1 cellular context compared by ENCODE assay signal in the genomic region with DNA sequence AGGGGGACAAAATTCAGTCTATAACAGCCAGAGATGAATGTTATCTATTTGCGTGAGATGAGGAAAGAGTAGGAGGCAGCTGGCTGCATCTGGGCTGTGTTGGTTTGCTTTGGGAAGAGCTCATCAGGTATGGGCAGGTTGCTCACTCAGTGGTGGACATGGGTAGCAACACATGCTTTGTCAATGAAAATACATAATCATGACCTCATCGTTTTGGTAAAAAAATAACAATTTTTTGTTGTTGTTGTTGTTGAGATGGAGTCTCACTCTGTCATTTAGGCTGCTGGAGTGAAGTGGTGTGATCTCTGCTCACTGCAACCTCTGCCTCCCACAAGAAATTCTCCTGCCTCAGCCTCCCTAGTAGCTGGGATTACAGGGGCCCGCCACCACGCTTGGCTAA.
TF ChIP-seq lines count a peak whose summit lies in the region.

No MANE protein-coding gene starts in this region.

TF ChIP-seq in HepG2, 621 proteins besides CTCF, POLR2A, EP300 and RAD21:
- TF ChIP-seq CREB1 (IDR thresholded peaks at IDR 0.05) (no peak), CREB1 (CRISPR knock-in tag; IDR thresholded peaks at IDR 0.05) (no peak), ATF7 (IDR thresholded peaks at IDR 0.05) (peak; percentile 65), ATF7 (CRISPR knock-in tag; IDR thresholded peaks at IDR 0.05) (no peak)
TF ChIP-seq in HepG2: peak in this region for 1.
